ENCODE assay signal across 30 cellular contexts in the genomic region with DNA sequence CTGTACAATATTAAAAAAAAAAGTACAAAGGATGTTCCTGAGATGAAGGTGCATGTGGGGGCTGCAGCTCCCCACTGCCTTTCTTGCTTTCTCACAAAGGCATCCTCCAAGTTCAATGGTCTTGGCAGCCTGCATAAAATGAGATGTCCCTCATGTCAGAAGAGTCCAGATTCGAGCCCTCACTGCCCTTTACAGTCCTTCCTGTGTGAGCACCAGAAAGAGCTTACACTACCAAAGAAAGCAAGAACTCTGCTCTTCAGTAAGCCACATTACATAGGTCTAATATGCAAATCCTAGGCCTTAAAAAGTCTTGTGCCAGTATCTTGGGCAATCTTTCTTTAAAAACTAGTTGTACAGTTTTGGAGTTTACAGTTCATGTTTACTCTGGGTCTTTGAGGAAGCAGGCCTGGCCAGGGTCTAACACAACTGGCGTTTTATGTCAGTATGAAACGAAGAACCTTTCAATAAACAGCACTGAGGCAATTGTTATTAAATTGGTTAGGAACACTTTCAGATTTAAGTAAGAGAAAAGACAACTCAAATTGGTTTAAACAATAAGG. TPM values are rescaled to one million over a fixed set of nuclear protein-coding genes. Genes with fewer than 3 reads are reported as not detected.
DNase-seq lines count a peak whose midpoint lies in the region; ATAC-seq and TF ChIP-seq lines count a peak whose summit lies in the region.
"Had no signal": no experiment of that assay in that cellular context is flagged by ENCODE, and none has a peak within 500 bp of the region (broad histone marks: within the 10 kb centered on the region; RNA-seq: fewer than 3 reads in every experiment).

No MANE protein-coding gene starts in this region.

- H3K27me3 ChIP-seq in mammary epithelial cell (ENCODE audit: insufficient read depth, low read length), result no peaks in the 10 kb centered on the region
- H3K27me3 ChIP-seq: SJCRH30, upper lobe of left lung had no signal

- peak overlapping the region; percentile 30 for H3K4me3 Mint-ChIP-seq in T-helper 1 cell treated with Interleukin-12 subunit alpha and Interleukin-12 subunit beta and Interleukin-4 antibody, amounts not matched to agents 30 μg/mL and 1 μg/mL, for 36 hours
- no peak overlapping the region for H3K4me3 Mint-ChIP-seq in stimulated activated naive CD8-positive, alpha-beta T cell treated with anti-CD3 and anti-CD28 coated beads, Interleukin-15, Interleukin-2, amounts not matched to agents 100 ng/mL and 50 ng/mL, for 24 hours
- H3K4me3 Mint-ChIP-seq in activated naive CD8-positive, alpha-beta T cell, result no peak overlapping the region
- H3K4me3 Mint-ChIP-seq: CD14-positive monocyte, nephron progenitor cell had no signal

- 85% methylated on average over 3 of the region's 3 CpGs for WGBS in mammary epithelial cell (ENCODE audit: low coverage, missing lambda C conversion rate)

- no peak overlapping the region for H3K4me2 ChIP-seq in mammary epithelial cell (ENCODE audit: insufficient read depth, low read depth, low read length)

- no peak for ATAC-seq in stimulated activated naive CD8-positive, alpha-beta T cell treated with anti-CD3 and anti-CD28 coated beads, Interleukin-15, Interleukin-2, amounts not matched to agents 100 U/mL and 50 U/mL, for 24 hours

- no peak overlapping the region for H3K27ac ChIP-seq in mammary epithelial cell (ENCODE audit: insufficient read depth, low read depth, low read length)
- H3K27ac ChIP-seq: 22Rv1, epithelial cell of prostate, GM23248, SJCRH30, upper lobe of left lung had no signal

- TF ChIP-seq CTCF in mammary epithelial cell (conservative IDR thresholded peaks at IDR 0.05 in 1 of 2, IDR thresholded peaks at IDR 0.05 in 1 of 2; ENCODE audit: extremely low read depth in 1 of 2, insufficient read depth in 1 of 2, low read depth in 1 of 2, low read length in 2 of 2), result no peak

- no peaks in the 10 kb centered on the region for H3K9me3 ChIP-seq in mammary epithelial cell (replicated peaks; ENCODE audit: insufficient read depth, low read length)
- H3K9me3 ChIP-seq: upper lobe of left lung had no signal

- H4K20me1 ChIP-seq in mammary epithelial cell (ENCODE audit: insufficient read depth, low read length), result no peaks in the 10 kb centered on the region

- H3K9ac ChIP-seq in mammary epithelial cell (ENCODE audit: insufficient read depth, low read length), result no peak overlapping the region
- H3K9ac ChIP-seq: GM23248 had no signal

- H3K36me3 Mint-ChIP-seq in T-helper 1 cell treated with Interleukin-12 subunit alpha and Interleukin-12 subunit beta and Interleukin-4 antibody, amounts not matched to agents 30 μg/mL and 1 μg/mL, for 36 hours (ENCODE audit: low read depth), result peaks cover 31% of the 10 kb centered on the region
- peaks cover 11% of the 10 kb centered on the region for H3K36me3 Mint-ChIP-seq in stimulated activated naive CD8-positive, alpha-beta T cell treated with anti-CD3 and anti-CD28 coated beads, Interleukin-15, Interleukin-2, amounts not matched to agents 100 ng/mL and 50 ng/mL, for 24 hours (ENCODE audit: low read depth)
- H3K36me3 Mint-ChIP-seq in activated naive CD8-positive, alpha-beta T cell, result peaks cover 2% of the 10 kb centered on the region

- no peaks in the 10 kb centered on the region for H3K27me3 Mint-ChIP-seq in T-helper 1 cell treated with Interleukin-12 subunit alpha and Interleukin-12 subunit beta and Interleukin-4 antibody, amounts not matched to agents 30 μg/mL and 1 μg/mL, for 36 hours (ENCODE audit: low read depth)
- H3K27me3 Mint-ChIP-seq in stimulated activated naive CD8-positive, alpha-beta T cell treated with anti-CD3 and anti-CD28 coated beads, Interleukin-15, Interleukin-2, amounts not matched to agents 100 ng/mL and 50 ng/mL, for 24 hours, result no peaks in the 10 kb centered on the region
- no peaks in the 10 kb centered on the region for H3K27me3 Mint-ChIP-seq in activated naive CD8-positive, alpha-beta T cell

- dilution Hi-C loops in mammary epithelial cell (cut with HindIII; ENCODE audit: low sequenced_read_pairs), result no loop called here

- H3K36me3 ChIP-seq in mammary epithelial cell (ENCODE audit: insufficient read depth, low read length), result no peaks in the 10 kb centered on the region
- H3K36me3 ChIP-seq: SJCRH30, upper lobe of left lung had no signal

- BruUV-seq in mammary epithelial cell (replicated peaks; lab: Mats Ljungman, UMichigan), result no TSS peak

- H2AFZ ChIP-seq in mammary epithelial cell (ENCODE audit: low read depth, low read length), result no peak overlapping the region
- H2AFZ ChIP-seq: GM23248 had no signal

- no peak overlapping the region for H3K4me3 ChIP-seq in mammary epithelial cell (replicated peaks in 1 of 3; ENCODE audit: insufficient read depth in 1 of 3, low read depth in 2 of 3, low read length in 3 of 3)
- H3K4me3 ChIP-seq: GM23248, SJCRH30, upper lobe of left lung had no signal

- peaks cover 70% of the 10 kb centered on the region for H3K4me1 Mint-ChIP-seq in T-helper 1 cell treated with Interleukin-12 subunit alpha and Interleukin-12 subunit beta and Interleukin-4 antibody, amounts not matched to agents 30 μg/mL and 1 μg/mL, for 36 hours (ENCODE audit: low read depth)
- peaks cover 87% of the 10 kb centered on the region for H3K4me1 Mint-ChIP-seq in stimulated activated naive CD8-positive, alpha-beta T cell treated with anti-CD3 and anti-CD28 coated beads, Interleukin-15, Interleukin-2, amounts not matched to agents 100 ng/mL and 50 ng/mL, for 24 hours (ENCODE audit: low read depth)
- H3K4me1 Mint-ChIP-seq in activated naive CD8-positive, alpha-beta T cell (ENCODE audit: low read depth), result peaks cover 47% of the 10 kb centered on the region
- H3K4me1 Mint-ChIP-seq: nephron progenitor cell had no signal

- H3K79me2 ChIP-seq in mammary epithelial cell (ENCODE audit: insufficient read depth, low read length), result no peaks in the 10 kb centered on the region

- peaks cover 24% of the 10 kb centered on the region for H3K9me3 Mint-ChIP-seq in T-helper 1 cell treated with Interleukin-12 subunit alpha and Interleukin-12 subunit beta and Interleukin-4 antibody, amounts not matched to agents 30 μg/mL and 1 μg/mL, for 36 hours
- H3K9me3 Mint-ChIP-seq in stimulated activated naive CD8-positive, alpha-beta T cell treated with anti-CD3 and anti-CD28 coated beads, Interleukin-15, Interleukin-2, amounts not matched to agents 100 ng/mL and 50 ng/mL, for 24 hours, result peaks cover 8% of the 10 kb centered on the region
- no peaks in the 10 kb centered on the region for H3K9me3 Mint-ChIP-seq in activated naive CD8-positive, alpha-beta T cell (ENCODE audit: low read depth)
- H3K9me3 Mint-ChIP-seq: nephron progenitor cell had no signal

- intact Hi-C loops in mammary epithelial cell (cut with micrococcal nuclease), result no loop called here

- in situ Hi-C loops in mammary epithelial cell (cut with MboI; ENCODE audit: low sequenced_read_pairs in 2 of 2), result no loop called here

- DNase-seq in T-helper 1 cell (no peak), mammary epithelial cell (no peak), NCI-H2171 (lab: John Stamatoyannopoulos, UW) (no peak)
- DNase-seq in stimulated activated naive CD8-positive, alpha-beta T cell treated with anti-CD3 and anti-CD28 coated beads, Interleukin-15, Interleukin-2, amounts not matched to agents 100 U/mL and 50 U/mL, for 24 hours, result no peak
- no peak for DNase-seq in stimulated activated CD4-positive, alpha-beta T cell treated with anti-CD3 and anti-CD28 coated beads, Interleukin-1b, Interleukin-23, amount 100 ng/mL, for 48 hours
- DNase-seq: activated CD4-positive, CD25-positive, alpha-beta regulatory T cell; central memory CD4-positive, alpha-beta T cell; cortex of kidney; effector memory CD4-positive, alpha-beta T cell; GM23248; hypothalamus; NCI-H1436 treated with DMSO at 0.1 percent for 48 hours; NCI-H82; nephron progenitor cell; SJCRH30; stimulated activated CD4-positive, alpha-beta T cell treated with anti-CD3 and anti-CD28 coated beads, Interleukin-4, amount 100 ng/mL, for 4 hours; SW 1271; upper lobe of left lung had no signal

- H3K27ac Mint-ChIP-seq in T-helper 1 cell treated with Interleukin-12 subunit alpha and Interleukin-12 subunit beta and Interleukin-4 antibody, amounts not matched to agents 30 μg/mL and 1 μg/mL, for 36 hours, result peak overlapping the region; percentile 82
- H3K27ac Mint-ChIP-seq in stimulated activated naive CD8-positive, alpha-beta T cell treated with anti-CD3 and anti-CD28 coated beads, Interleukin-15, Interleukin-2, amounts not matched to agents 100 ng/mL and 50 ng/mL, for 24 hours, result peak overlapping the region; percentile 86
- peak overlapping the region; percentile 46 for H3K27ac Mint-ChIP-seq in activated naive CD8-positive, alpha-beta T cell
- H3K27ac Mint-ChIP-seq: CD14-positive monocyte, nephron progenitor cell had no signal

- H3K4me1 ChIP-seq in mammary epithelial cell (ENCODE audit: insufficient read depth, low read length), result peaks cover 6% of the 10 kb centered on the region
- H3K4me1 ChIP-seq: upper lobe of left lung had no signal

- CTCF ChIA-PET in mammary epithelial cell (lab: Charles Lee; ENCODE audit: low non-redundant PET), result no interaction called here

RNA-seq across cellular contexts. Expression of gene CSF2, which starts 36.0 kb away (rescaled TPM):
- total RNA-seq in mammary epithelial cell, result 10 to 100 TPM in 1 of 2 donors, not detected in 1; 12.8 TPM
- 7.2 TPM for polyA plus RNA-seq in mammary epithelial cell
- 3.0 TPM for polyA minus RNA-seq in mammary epithelial cell
- total RNA-seq: GM23248, LHCN-M2, mucosa of gallbladder, NCI-H460, osteoblast, pulmonary artery endothelial cell, SJCRH30 had no signal
- polyA plus RNA-seq: CD14-positive monocyte, GM23248 had no signal

RNA-seq across cellular contexts. Expression of gene IL3, which starts 49.1 kb away (rescaled TPM):
- total RNA-seq in mammary epithelial cell, result not detected
- not detected for polyA plus RNA-seq in mammary epithelial cell
- not detected for polyA minus RNA-seq in mammary epithelial cell
- total RNA-seq: GM23248, LHCN-M2, mucosa of gallbladder, NCI-H460, osteoblast, pulmonary artery endothelial cell, RPMI7951, SJCRH30, upper lobe of left lung had no signal
- polyA plus RNA-seq: CD14-positive monocyte, GM23248 had no signal
